ENCODE assay signal across 27 cellular contexts in the genomic region with DNA sequence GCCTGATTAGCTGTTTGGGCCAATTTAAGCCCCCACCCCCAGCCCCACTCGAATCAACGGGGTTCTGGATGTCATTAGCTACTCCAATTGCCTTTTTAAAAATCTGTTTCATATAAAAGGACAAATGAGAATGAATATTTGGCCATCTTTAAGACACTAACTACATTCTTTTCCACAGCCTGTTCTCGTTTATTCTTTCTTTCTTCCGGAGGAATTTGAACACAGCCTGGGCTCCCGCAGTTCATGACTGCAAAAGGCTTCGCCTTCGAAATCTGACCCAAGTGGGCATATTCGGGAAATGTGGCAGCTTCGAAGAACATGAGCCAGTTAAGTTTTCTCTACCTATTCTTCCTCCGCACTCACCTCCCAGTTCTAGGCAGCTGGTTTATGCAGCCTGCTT.
"Had no signal": no experiment of that assay in that cellular context is flagged by ENCODE, and none has a peak within 500 bp of the region (broad histone marks: within the 10 kb centered on the region; RNA-seq: fewer than 3 reads in every experiment).

No MANE protein-coding gene starts in this region.

- H2AFZ ChIP-seq: neural progenitor cell, parathyroid adenoma had no signal

- H3K27ac Mint-ChIP-seq: natural killer cell; nephron; neural progenitor cell; progenitor cell of endocrine pancreas; stimulated activated effector memory CD8-positive, alpha-beta T cell treated with anti-CD3 and anti-CD28 coated beads, Interleukin-12 subunit alpha, Interleukin-12 subunit beta, amount 100 ng/mL, for 72 hours; stimulated activated naive B cell treated with anti-CD40 and anti-IgM and Interleukin-4, amounts not matched to agents 10 μg/mL and 1 μg/mL and 100 μg/mL, for 72 hours; stimulated activated naive CD8-positive, alpha-beta T cell treated with anti-CD3 and anti-CD28 coated beads, Interleukin-15, Interleukin-2, amounts not matched to agents 100 ng/mL and 50 ng/mL, for 24 hours had no signal

- ATAC-seq: natural killer cell; psoas muscle; right cardiac atrium; right lobe of liver; stimulated activated effector memory CD8-positive, alpha-beta T cell treated with anti-CD3 and anti-CD28 coated beads, Interleukin-12 subunit alpha, Interleukin-12 subunit beta, amount 100 ng/mL, for 72 hours; stimulated activated naive B cell treated with anti-CD40 and anti-IgM and Interleukin-4, amounts not matched to agents 10 μg/mL and 1 μg/mL and 100 μg/mL, for 72 hours had no signal

- H3K27me3 ChIP-seq: neural progenitor cell, ovary, right lobe of liver, sigmoid colon, stomach, thyroid gland, tibial nerve, upper lobe of left lung, vagina had no signal

- H3K36me3 ChIP-seq: neural progenitor cell, ovary, right lobe of liver, stomach, thoracic aorta, thyroid gland, tibial nerve, upper lobe of left lung, vagina had no signal

- H3K4me3 Mint-ChIP-seq: natural killer cell; nephron; neural progenitor cell; stimulated activated effector memory CD8-positive, alpha-beta T cell treated with anti-CD3 and anti-CD28 coated beads, Interleukin-12 subunit alpha, Interleukin-12 subunit beta, amount 100 ng/mL, for 72 hours; stimulated activated naive B cell treated with anti-CD40 and anti-IgM and Interleukin-4, amounts not matched to agents 10 μg/mL and 1 μg/mL and 100 μg/mL, for 72 hours; stimulated activated naive CD8-positive, alpha-beta T cell treated with anti-CD3 and anti-CD28 coated beads, Interleukin-15, Interleukin-2, amounts not matched to agents 100 ng/mL and 50 ng/mL, for 24 hours had no signal

- H3K36me3 Mint-ChIP-seq: natural killer cell; neural progenitor cell; stimulated activated naive B cell treated with anti-CD40 and anti-IgM and Interleukin-4, amounts not matched to agents 10 μg/mL and 1 μg/mL and 100 μg/mL, for 72 hours had no signal

- H3K9me3 ChIP-seq: ovary, psoas muscle, right lobe of liver, sigmoid colon, stomach, thoracic aorta, thyroid gland, tibial nerve, upper lobe of left lung, vagina had no signal

- H3K4me3 ChIP-seq: neural progenitor cell, ovary, psoas muscle, right lobe of liver, sigmoid colon, stomach, thoracic aorta, thyroid gland, tibial nerve, upper lobe of left lung, vagina had no signal

- H3K27ac ChIP-seq: neural progenitor cell, ovary, parathyroid adenoma, psoas muscle, right lobe of liver, sigmoid colon, stomach, thoracic aorta, thyroid gland, tibial nerve, upper lobe of left lung, vagina had no signal

- H3K27me3 Mint-ChIP-seq: progenitor cell of endocrine pancreas; stimulated activated naive CD8-positive, alpha-beta T cell treated with anti-CD3 and anti-CD28 coated beads, Interleukin-15, Interleukin-2, amounts not matched to agents 100 ng/mL and 50 ng/mL, for 24 hours had no signal

- H3K4me1 ChIP-seq: neural progenitor cell, thyroid gland had no signal

- H3K9ac ChIP-seq: neural progenitor cell, parathyroid adenoma had no signal

- H3K79me2 ChIP-seq: parathyroid adenoma had no signal

- DNase-seq: natural killer cell; occipital lobe; ovary; psoas muscle; right cardiac atrium; right lobe of liver; sigmoid colon; small intestine; stimulated activated CD4-positive, alpha-beta T cell treated with anti-CD3 and anti-CD28 coated beads, Interleukin-15, amount 100 ng/mL, for 24 hours; stimulated activated CD4-positive, alpha-beta T cell treated with anti-CD3 and anti-CD28 coated beads, Interleukin-2, amount 100 ng/mL, for 24 hours; stimulated activated CD4-positive, alpha-beta T cell treated with anti-CD3 and anti-CD28 coated beads, Interleukin-2, amount 100 ng/mL, for 48 hours; stimulated activated CD4-positive, alpha-beta T cell treated with anti-CD3 and anti-CD28 coated beads, Interleukin-4, amount 100 ng/mL, for 24 hours; stimulated activated naive B cell treated with anti-CD40 and anti-IgM and Interleukin-4, amounts not matched to agents 10 μg/mL and 1 μg/mL and 100 μg/mL, for 72 hours; stimulated activated naive CD4-positive, alpha-beta T cell treated with Interleukin-2 at 50 U/mL for 16 hours; stomach; thyroid gland; trophoblast cell; upper lobe of left lung had no signal

- H3K9me3 Mint-ChIP-seq: natural killer cell; nephron; neural progenitor cell; stimulated activated effector memory CD8-positive, alpha-beta T cell treated with anti-CD3 and anti-CD28 coated beads, Interleukin-12 subunit alpha, Interleukin-12 subunit beta, amount 100 ng/mL, for 72 hours; stimulated activated naive CD8-positive, alpha-beta T cell treated with anti-CD3 and anti-CD28 coated beads, Interleukin-15, Interleukin-2, amounts not matched to agents 100 ng/mL and 50 ng/mL, for 24 hours had no signal

- H3K4me2 ChIP-seq: neural progenitor cell had no signal
